ENCODE assay signal across 18 cellular contexts in genomic region chr4:33054656-33055055, GRCh38.
DNase-seq lines count a peak whose midpoint lies in the region; ATAC-seq lines count a peak whose summit lies in the region.
"Had no signal": no experiment of that assay in that cellular context is flagged by ENCODE, and none has a peak within 500 bp of the region (broad histone marks: within the 10 kb centered on the region; RNA-seq: fewer than 3 reads in every experiment).

No MANE protein-coding gene starts in this region.

- H4K20me1 ChIP-seq in GM23248 (ENCODE audit: insufficient read depth): no peaks in the 10 kb centered on the region

- no peaks in the 10 kb centered on the region; the same call in 1 of the 2 replicates for H3K9me2 ChIP-seq in GM23248 (ENCODE audit: insufficient read depth)

- WGBS in GM23248 (ENCODE audit: low coverage in 1 of 2, low lambda C conversion rate in 2 of 2, missing lambda C conversion rate in 2 of 2), 2 experiments: 10 to 12% methylated on average over 2 of the region's 2 CpGs
- 43 to 46% methylated on average over 2 of the region's 2 CpGs for WGBS in aorta, 2 donors

- peaks cover 25% of the 10 kb centered on the region for H3K4me1 ChIP-seq in GM23248 (ENCODE audit: insufficient read depth)
- no peaks in the 10 kb centered on the region for H3K4me1 ChIP-seq in aorta (ENCODE audit: control insufficient read depth in 1 of 2, insufficient read depth in 2 of 2, low read length in 2 of 2)

- H3K27me3 ChIP-seq in GM23248 (replicated peaks; ENCODE audit: insufficient read depth) (no peaks in the 10 kb centered on the region), aorta (ENCODE audit: control insufficient read depth in 1 of 2, insufficient read depth in 2 of 2, low read length in 1 of 2) (no peaks in the 10 kb centered on the region)
- H3K27me3 ChIP-seq: BE2C had no signal

- H3K9me3 ChIP-seq in GM23248 (ENCODE audit: low read depth): no peaks in the 10 kb centered on the region
- no peaks in the 10 kb centered on the region for H3K9me3 ChIP-seq in aorta (ENCODE audit: control insufficient read depth, low read length)
- H3K9me3 ChIP-seq: BE2C had no signal

- ATAC-seq in aorta (ENCODE audit: low FRiP score) (peak; percentile 44), HG03460 (IDR thresholded peaks at IDR 0.05; ENCODE audit: unreplicated experiment) (no peak), GM21381 (IDR thresholded peaks at IDR 0.05; ENCODE audit: unreplicated experiment) (no peak)
- ATAC-seq: GM23338, HepG2 had no signal

- peak overlapping the region; percentile 51 for H3K4me2 ChIP-seq in GM23248 (ENCODE audit: unreplicated experiment)
- H3K4me2 ChIP-seq: GM23338 had no signal

- DNase-seq in GM23248: no peak
- peak; percentile 30 for DNase-seq in fibroblast of gingiva (ENCODE audit: low read depth)
- peak; percentile 78 for DNase-seq in foreskin melanocyte
- no peak for DNase-seq in aorta
- DNase-seq in NCI-H2227 (lab: John Stamatoyannopoulos, UW; ENCODE audit: unreplicated experiment): no peak
- DNase-seq: BE2C; C1 segment of cervical spinal cord; CD4-positive, CD25-positive, alpha-beta regulatory T cell; CD8-positive, alpha-beta memory T cell; COR-L47; DMS 273 treated with DMSO at 0.1 percent for 48 hours; DMS53; DND-41; HCEC 1CT had no signal

- no peaks in the 10 kb centered on the region for H3K36me3 ChIP-seq in GM23248 (ENCODE audit: low read depth)
- H3K36me3 ChIP-seq in aorta (ENCODE audit: control insufficient read depth in 1 of 2, insufficient read depth in 2 of 2, low read length in 1 of 2): no peaks in the 10 kb centered on the region
- H3K36me3 ChIP-seq: BE2C had no signal

- in situ Hi-C loops in GM23248 (cut with MboI): no loop called here

- H3K9ac ChIP-seq in GM23248: no peak overlapping the region

- H3K27ac ChIP-seq in GM23248 (peak overlapping the region; percentile 19), aorta (ENCODE audit: low read depth in 1 of 2, low read length in 2 of 2) (no peak overlapping the region)

- H3K79me2 ChIP-seq in GM23248 (ENCODE audit: insufficient read depth): no peaks in the 10 kb centered on the region

- H3K4me3 ChIP-seq in GM23248: peak overlapping the region; percentile 12; the same call in 1 of the 2 replicates
- H3K4me3 ChIP-seq in aorta (ENCODE audit: low read length in 2 of 2): no peak overlapping the region
- H3K4me3 ChIP-seq: GM23338 had no signal

- peak overlapping the region; percentile 28 for H2AFZ ChIP-seq in GM23248
- H2AFZ ChIP-seq: GM23338 had no signal

- intact Hi-C loops in aorta (cut with DNase I): no loop called here

- H3F3A ChIP-seq in GM23248 (ENCODE audit: insufficient read depth): peaks cover 14% of the 10 kb centered on the region; the same call in 1 of the 2 replicates

Comparison
In these comparisons a context has a peak if more than half of its experiments do, and no peak if none do; other contexts are left out.
1. DNase-seq: peak in fibroblast of gingiva (single experiment) and foreskin melanocyte (single experiment); none in GM23248 (single experiment), aorta (0 of 2) and NCI-H2227 (single experiment).